ENCODE assay signal across 1 cellular context in the genomic region with DNA sequence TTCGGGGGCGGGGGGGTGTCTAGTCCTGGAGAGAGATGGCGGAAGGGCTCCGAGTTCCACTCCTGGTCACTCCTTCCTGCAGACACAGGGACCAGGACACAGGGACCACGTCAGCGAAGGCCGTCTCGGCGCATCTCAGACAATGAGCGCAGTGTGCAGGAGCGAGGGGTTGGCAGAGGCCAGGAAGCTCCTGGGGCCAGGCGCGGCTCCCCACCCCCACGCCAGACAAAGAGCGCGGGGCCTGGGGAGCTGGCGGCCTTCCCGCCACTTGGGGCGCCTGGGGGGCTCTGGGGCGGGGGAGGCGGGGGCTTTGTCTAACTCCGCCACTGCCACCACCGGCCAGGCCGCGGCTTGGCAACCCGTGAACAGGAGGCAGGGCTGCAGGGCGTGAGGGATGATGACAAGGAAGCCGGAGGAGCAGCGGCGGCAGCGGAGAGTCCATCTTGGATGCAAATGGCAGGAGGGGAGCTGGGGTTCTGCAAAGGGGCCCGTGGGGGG.
TF ChIP-seq lines count a peak whose summit lies in the region.

No MANE protein-coding gene starts in this region.

TF ChIP-seq in endothelial cell of umbilical vein, 7 proteins besides CTCF, POLR2A, EP300 and RAD21:
- TF ChIP-seq EZH2 (IDR thresholded peaks at IDR 0.05; ENCODE audit: borderline replicate concordance, low read depth, low read length, severe bottlenecking) (no peak), JUN (IDR thresholded peaks at IDR 0.05; ENCODE audit: borderline replicate concordance, insufficient read depth, insufficient read length, low read depth) (no peak), POLR2AphosphoS5 (IDR thresholded peaks at IDR 0.05; ENCODE audit: insufficient read depth, low read depth, low read length) (peak; percentile 27), MYC (IDR thresholded peaks at IDR 0.05; ENCODE audit: low read depth, low read length) (no peak)
